34 cellular contexts compared by ENCODE assay signal in genomic region chr19:35381926-35382325, GRCh38. TPM values are rescaled to one million over a fixed set of nuclear protein-coding genes. Genes with fewer than 3 reads are reported as not detected.
"Had no signal": no experiment of that assay in that cellular context is flagged by ENCODE, and none has a peak within 500 bp of the region (broad histone marks: within the 10 kb centered on the region; RNA-seq: fewer than 3 reads in every experiment).

No MANE protein-coding gene starts in this region.

- H3K27me3 ChIP-seq: brain microvascular endothelial cell had no signal

- H3K36me3 ChIP-seq: brain microvascular endothelial cell, esophagus squamous epithelium, gastroesophageal sphincter, heart right ventricle had no signal

- ATAC-seq: activated T-cell treated with anti-CD3 and anti-CD28 coated beads, Interleukin-2, amount 50 U/mL, for 72 hours; gastroesophageal sphincter; heart right ventricle; WTC11 had no signal

- H3K4me1 ChIP-seq: esophagus squamous epithelium, gastroesophageal sphincter had no signal

- H3K4me3 ChIP-seq: coronary artery, dorsolateral prefrontal cortex, esophagus squamous epithelium, gastroesophageal sphincter, heart right ventricle had no signal

- DNase-seq: activated CD4-positive, alpha-beta memory T cell treated with anti-CD3 and anti-CD28 coated beads, Interleukin-2, amount 10 ng/mL, durations not matched to agents 7 days and 5 days; activated CD4-positive, alpha-beta T cell treated with anti-CD3 and anti-CD28 coated beads for 1 hour; activated CD4-positive, alpha-beta T cell treated with anti-CD3 and anti-CD28 coated beads for 4 hours; activated CD4-positive, alpha-beta T cell treated with anti-CD3 and anti-CD28 coated beads, Interleukin-2, amount 10 ng/mL, durations not matched to agents 7 days and 5 days; activated CD4-positive, alpha-beta T cell treated with anti-CD3 and anti-CD28 coated beads, Interleukin-2, amount 50 U/mL, for 4 hours; activated CD8-positive, alpha-beta memory T cell treated with anti-CD3 and anti-CD28 coated beads, Interleukin-2, amount 50 U/mL, for 48 hours; activated gamma-delta T cell; activated naive CD4-positive, alpha-beta T cell treated with anti-CD3 and anti-CD28 coated beads, Interleukin-2, amount 50 U/mL, for 16 hours; activated naive CD4-positive, alpha-beta T cell treated with Interleukin-2 at 50 U/mL for 16 hours; activated T-cell treated with anti-CD3 and anti-CD28 coated beads for 4 hours; activated T-cell treated with anti-CD3 and anti-CD28 coated beads, Interleukin-2, amount 50 U/mL, for 24 hours; activated T-cell treated with anti-CD3 and anti-CD28 coated beads, Interleukin-2, amount 50 U/mL, for 72 hours; amniotic stem cell; anterior cingulate cortex; brain microvascular endothelial cell; dorsolateral prefrontal cortex; effector memory CD4-positive, alpha-beta T cell; erythroblast; esophagus squamous epithelium; foreskin melanocyte; heart right ventricle; T-helper 1 cell; T-helper 2 cell had no signal

- FAIRE-seq: astrocyte, bronchial epithelial cell had no signal

- H3K27ac ChIP-seq: brain microvascular endothelial cell, coronary artery, dorsolateral prefrontal cortex, esophagus squamous epithelium, gastroesophageal sphincter, heart right ventricle, VCaP had no signal

RNA-seq across cellular contexts. Expression of gene GPR42, which starts 11.1 kb away (rescaled TPM):
- total RNA-seq: activated CD4-positive, alpha-beta T cell treated with anti-CD3 and anti-CD28 coated beads, Interleukin-2, amount 10 ng/mL, durations not matched to agents 7 days and 5 days; astrocyte; bronchial epithelial cell; cardiac septum; cerebellum; esophagus squamous epithelium; fibroblast of lung; fibroblast of villous mesenchyme; gastroesophageal sphincter; glomerular endothelial cell; heart right ventricle; WTC11 had no signal
- polyA plus RNA-seq: fibroblast of lung, heart right ventricle had no signal

RNA-seq across cellular contexts. Expression of gene FFAR3, which starts 23.7 kb away (rescaled TPM):
- total RNA-seq: activated CD4-positive, alpha-beta T cell treated with anti-CD3 and anti-CD28 coated beads, Interleukin-2, amount 10 ng/mL, durations not matched to agents 7 days and 5 days; astrocyte; bronchial epithelial cell; cardiac septum; cerebellum; esophagus squamous epithelium; fibroblast of lung; fibroblast of villous mesenchyme; glomerular endothelial cell; WTC11 had no signal
- polyA plus RNA-seq: fibroblast of lung had no signal

RNA-seq across cellular contexts. Expression of gene FFAR1, which starts 34.2 kb away (rescaled TPM):
- total RNA-seq: activated CD4-positive, alpha-beta memory T cell treated with anti-CD3 and anti-CD28 coated beads, Interleukin-2, amount 10 ng/mL, durations not matched to agents 7 days and 5 days; activated CD4-positive, alpha-beta T cell treated with anti-CD3 and anti-CD28 coated beads, Interleukin-2, amount 10 ng/mL, durations not matched to agents 7 days and 5 days; astrocyte; bronchial epithelial cell; cardiac septum; cerebellum; esophagus squamous epithelium; fibroblast of lung; fibroblast of villous mesenchyme; gastroesophageal sphincter; glomerular endothelial cell; heart right ventricle had no signal
- polyA plus RNA-seq: fibroblast of lung, heart right ventricle had no signal

RNA-seq across cellular contexts. Expression of gene CD22, which starts 52.9 kb away (rescaled TPM):
- total RNA-seq: astrocyte, cerebellum, fibroblast of villous mesenchyme had no signal
